ENCODE assay signal across 16 cellular contexts in the genomic region with DNA sequence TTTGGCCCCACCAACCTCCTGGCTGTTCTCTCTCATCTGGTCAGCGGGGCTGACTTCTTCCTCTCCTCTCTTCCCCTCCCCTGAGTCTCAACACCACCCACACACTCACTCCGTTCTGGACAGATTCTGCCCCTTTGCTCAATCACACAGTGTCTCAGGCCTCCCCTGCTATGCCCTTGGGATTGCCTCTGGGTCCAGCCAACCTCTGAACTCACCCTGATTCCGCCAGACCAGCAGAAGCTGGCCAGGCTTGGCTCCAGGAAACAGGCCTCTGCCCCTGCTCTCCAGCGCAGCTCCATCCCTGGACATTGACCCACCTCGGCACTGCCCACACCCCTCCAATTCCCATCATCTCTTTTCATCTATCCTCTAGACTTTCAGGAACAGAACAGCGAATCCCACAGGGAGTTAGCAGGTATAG. TPM values are rescaled to one million over a fixed set of nuclear protein-coding genes. Genes with fewer than 3 reads are reported as not detected.
A peak's percentile ranks its signal among the peaks of the same experiment; 100 is the strongest.
DNase-seq lines count a peak whose midpoint lies in the region; ATAC-seq and TF ChIP-seq lines count a peak whose summit lies in the region.
"Had no signal": no experiment of that assay in that cellular context is flagged by ENCODE, and none has a peak within 500 bp of the region (broad histone marks: within the 10 kb centered on the region; RNA-seq: fewer than 3 reads in every experiment).

No MANE protein-coding gene starts in this region.

- CTCF ChIA-PET in naive thymus-derived CD4-positive, alpha-beta T cell (lab: Charles Lee), result interaction anchor here (1.7 to 1.8 kb wide), 2 partner anchors 10 to 22 kb away, joined by 3 read pairs; a partner anchor contains a TSS

- peak overlapping the region; percentile 73 for H3K27ac Mint-ChIP-seq in activated T-helper 17 cell treated with anti-CD3 and anti-CD28 coated beads, Interleukin-2, amount 50 U/mL, for 72 hours
- H3K27ac Mint-ChIP-seq in glutamatergic neuron (ENCODE audit: unreplicated experiment), result peak overlapping the region; percentile 3
- H3K27ac Mint-ChIP-seq in neural crest cell (ENCODE audit: unreplicated experiment), result peak overlapping the region; percentile 84
- no peak overlapping the region for H3K27ac Mint-ChIP-seq in naive thymus-derived CD4-positive, alpha-beta T cell
- H3K27ac Mint-ChIP-seq: activated naive CD8-positive, alpha-beta T cell treated with anti-CD3 and anti-CD28 coated beads, Interleukin-2, amount 50 U/mL, for 24 hours had no signal

- H3K4me1 Mint-ChIP-seq in activated T-helper 17 cell treated with anti-CD3 and anti-CD28 coated beads, Interleukin-2, amount 50 U/mL, for 72 hours, result peaks cover 16% of the 10 kb centered on the region
- H3K4me1 Mint-ChIP-seq in glutamatergic neuron (ENCODE audit: low read depth, unreplicated experiment) (peaks cover 40% of the 10 kb centered on the region), neural crest cell (peaks cover 30% of the 10 kb centered on the region)
- H3K4me1 Mint-ChIP-seq in naive thymus-derived CD4-positive, alpha-beta T cell, result peaks cover 4 to 40% (median 28%) of the 10 kb centered on the region in 7 donors

- no peak for DNase-seq in glutamatergic neuron
- DNase-seq in neural crest cell (ENCODE audit: low read depth, low spot score), result no peak
- no peak for DNase-seq in thyroid gland
- no peak for DNase-seq in naive thymus-derived CD4-positive, alpha-beta T cell
- DNase-seq in GF-D8 (lab: John Stamatoyannopoulos, UW), result no peak
- DNase-seq in GM10266 (ENCODE audit: extremely low spot score), result no peak
- no peak for DNase-seq in AML-193 (lab: John Stamatoyannopoulos, UW)
- DNase-seq: activated naive CD8-positive, alpha-beta T cell treated with anti-CD3 and anti-CD28 coated beads, Interleukin-2, amount 50 U/mL, for 24 hours; dorsolateral prefrontal cortex; foreskin melanocyte; MM.1S; natural killer cell; NCI-H2171; stimulated activated CD4-positive, alpha-beta T cell treated with anti-CD3 and anti-CD28 coated beads, Interleukin-15, amount 100 ng/mL, for 24 hours had no signal

- H3K27me3 Mint-ChIP-seq in activated T-helper 17 cell treated with anti-CD3 and anti-CD28 coated beads, Interleukin-2, amount 50 U/mL, for 72 hours, result peaks cover 4% of the 10 kb centered on the region
- peaks cover 15% of the 10 kb centered on the region for H3K27me3 Mint-ChIP-seq in glutamatergic neuron (ENCODE audit: unreplicated experiment)
- peaks cover 4% of the 10 kb centered on the region for H3K27me3 Mint-ChIP-seq in neural crest cell (ENCODE audit: low read depth)
- peaks cover 0 to 4% (median 0%) of the 10 kb centered on the region in 5 donors for H3K27me3 Mint-ChIP-seq in naive thymus-derived CD4-positive, alpha-beta T cell
- H3K27me3 Mint-ChIP-seq: activated naive CD8-positive, alpha-beta T cell treated with anti-CD3 and anti-CD28 coated beads, Interleukin-2, amount 50 U/mL, for 24 hours had no signal

- H3K9me3 Mint-ChIP-seq in activated T-helper 17 cell treated with anti-CD3 and anti-CD28 coated beads, Interleukin-2, amount 50 U/mL, for 72 hours, result no peaks in the 10 kb centered on the region
- H3K9me3 Mint-ChIP-seq in glutamatergic neuron (ENCODE audit: unreplicated experiment) (peaks cover 13% of the 10 kb centered on the region), neural crest cell (no peaks in the 10 kb centered on the region)
- peaks cover 0 to 1% (median 0%) of the 10 kb centered on the region in 11 donors for H3K9me3 Mint-ChIP-seq in naive thymus-derived CD4-positive, alpha-beta T cell
- H3K9me3 Mint-ChIP-seq: activated naive CD8-positive, alpha-beta T cell treated with anti-CD3 and anti-CD28 coated beads, Interleukin-2, amount 50 U/mL, for 24 hours; natural killer cell had no signal

- H3K36me3 Mint-ChIP-seq in activated T-helper 17 cell treated with anti-CD3 and anti-CD28 coated beads, Interleukin-2, amount 50 U/mL, for 72 hours (ENCODE audit: low read depth), result peaks cover 5% of the 10 kb centered on the region
- H3K36me3 Mint-ChIP-seq in glutamatergic neuron (ENCODE audit: unreplicated experiment) (peaks cover 7% of the 10 kb centered on the region), neural crest cell (ENCODE audit: low read depth) (peaks cover 3% of the 10 kb centered on the region)
- peaks cover 5 to 19% (median 14%) of the 10 kb centered on the region in 5 donors for H3K36me3 Mint-ChIP-seq in naive thymus-derived CD4-positive, alpha-beta T cell
- H3K36me3 Mint-ChIP-seq: natural killer cell had no signal

- no peak for TF ChIP-seq CTCF in glutamatergic neuron (IDR thresholded peaks at IDR 0.05; ENCODE audit: partially characterized antibody, unreplicated experiment)
- no peak for TF ChIP-seq CTCF in neural crest cell (conservative IDR thresholded peaks at IDR 0.05)
- TF ChIP-seq CTCF in thyroid gland (IDR thresholded peaks at IDR 0.05), result no peak
- no peak for TF ChIP-seq CTCF in GM10266 (IDR thresholded peaks at IDR 0.05; ENCODE audit: control insufficient read depth, insufficient read depth, low read depth, missing control alignments)

- no peaks in the 10 kb centered on the region for H3K27me3 ChIP-seq in thyroid gland
- H3K27me3 ChIP-seq in naive thymus-derived CD4-positive, alpha-beta T cell (ENCODE audit: control insufficient read depth in 2 of 2, insufficient read depth in 2 of 2, low read length in 2 of 2), result no peaks in the 10 kb centered on the region
- H3K27me3 ChIP-seq: dorsolateral prefrontal cortex had no signal

- WGBS in thyroid gland, 2 donors, result 85% methylated on average over 6 of the region's 6 CpGs

- TF ChIP-seq POLR2A in thyroid gland (IDR thresholded peaks at IDR 0.05), result no peak

- intact Hi-C loops in thyroid gland (cut with DNase I), result no loop called here
- intact Hi-C loops in naive thymus-derived CD4-positive, alpha-beta T cell (cut with micrococcal nuclease), result no loop called here

- peak overlapping the region in 2 of 3 donors; percentile 33 to 87 for H3K27ac ChIP-seq in thyroid gland
- no peak overlapping the region for H3K27ac ChIP-seq in naive thymus-derived CD4-positive, alpha-beta T cell (ENCODE audit: low read depth, low read length)

- H3K4me3 Mint-ChIP-seq in activated T-helper 17 cell treated with anti-CD3 and anti-CD28 coated beads, Interleukin-2, amount 50 U/mL, for 72 hours, result no peak overlapping the region
- H3K4me3 Mint-ChIP-seq in glutamatergic neuron (ENCODE audit: unreplicated experiment), result peak overlapping the region; percentile 9
- H3K4me3 Mint-ChIP-seq in neural crest cell, result no peak overlapping the region
- peak overlapping the region in 1 of 10 donors; percentile 0 for H3K4me3 Mint-ChIP-seq in naive thymus-derived CD4-positive, alpha-beta T cell
- H3K4me3 Mint-ChIP-seq: activated naive CD8-positive, alpha-beta T cell treated with anti-CD3 and anti-CD28 coated beads, Interleukin-2, amount 50 U/mL, for 24 hours; natural killer cell had no signal

- no peak for ATAC-seq in activated T-helper 17 cell treated with anti-CD3 and anti-CD28 coated beads, Interleukin-2, amount 50 U/mL, for 72 hours (replicated peaks)
- ATAC-seq in naive thymus-derived CD4-positive, alpha-beta T cell, result no peak
- ATAC-seq: activated naive CD8-positive, alpha-beta T cell treated with anti-CD3 and anti-CD28 coated beads, Interleukin-2, amount 50 U/mL, for 24 hours; HCT116; natural killer cell had no signal

- peaks cover 38 to 63% of the 10 kb centered on the region in 2 donors for H3K4me1 ChIP-seq in thyroid gland
- H3K4me1 ChIP-seq in naive thymus-derived CD4-positive, alpha-beta T cell (ENCODE audit: control insufficient read depth in 2 of 2, insufficient read depth in 2 of 2, low read length in 2 of 2), result no peaks in the 10 kb centered on the region

- no peak overlapping the region for H3K4me3 ChIP-seq in thyroid gland (replicated peaks in 1 of 3)
- no peak overlapping the region for H3K4me3 ChIP-seq in naive thymus-derived CD4-positive, alpha-beta T cell (ENCODE audit: low read length)
- H3K4me3 ChIP-seq: dorsolateral prefrontal cortex had no signal

- POLR2A ChIA-PET in naive thymus-derived CD4-positive, alpha-beta T cell (lab: Charles Lee), result no interaction called here

- H3K36me3 ChIP-seq in thyroid gland, result no peaks in the 10 kb centered on the region
- no peaks in the 10 kb centered on the region for H3K36me3 ChIP-seq in naive thymus-derived CD4-positive, alpha-beta T cell (ENCODE audit: control insufficient read depth in 2 of 3, insufficient read depth in 3 of 3, low read length in 3 of 3)

- no peaks in the 10 kb centered on the region for H3K9me3 ChIP-seq in thyroid gland
- no peaks in the 10 kb centered on the region for H3K9me3 ChIP-seq in naive thymus-derived CD4-positive, alpha-beta T cell (ENCODE audit: control insufficient read depth in 2 of 3, low read length in 3 of 3)

RNA-seq across cellular contexts. Expression of a gene that starts 22.1 kb away (rescaled TPM):
- 10 to 100 TPM; 13.3 to 22.3 TPM for total RNA-seq in activated T-helper 17 cell treated with anti-CD3 and anti-CD28 coated beads, Interleukin-2, amount 50 U/mL, for 72 hours
- total RNA-seq in glutamatergic neuron (ENCODE audit: unreplicated experiment) (131 TPM), neural crest cell (50.1 and 54.8 TPM in 2 replicates), thyroid gland (10 to 100 TPM; 25.5 to 91.4 (median 47.8) TPM)
- total RNA-seq in naive thymus-derived CD4-positive, alpha-beta T cell, result 10 to 100 TPM; 18.4 to 38.8 (median 21.3) TPM
- 1 to 10 TPM in 1 of 2 donors, under 1 TPM in 1; 0.90 to 2.0 TPM for polyA plus RNA-seq in naive thymus-derived CD4-positive, alpha-beta T cell

RNA-seq across cellular contexts. Expression of a gene that starts 53.2 kb away (rescaled TPM):
- 1 to 10 TPM in 1 of 2 donors, not detected in 1; 1.2 TPM for total RNA-seq in activated T-helper 17 cell treated with anti-CD3 and anti-CD28 coated beads, Interleukin-2, amount 50 U/mL, for 72 hours
- total RNA-seq in glutamatergic neuron (ENCODE audit: unreplicated experiment), result not detected
- total RNA-seq in neural crest cell, result not detected in 2 replicates
- 1 to 10 TPM; 4.6 to 7.1 (median 6.4) TPM for total RNA-seq in thyroid gland
- total RNA-seq in naive thymus-derived CD4-positive, alpha-beta T cell, result 100 to 1,000 TPM in 1 of 5 experiments, 10 to 100 TPM in 1, 1 to 10 TPM in 2, under 1 TPM in 1; 0.15 to 246 (median 1.9) TPM
- under 1 TPM; 0.70 to 0.72 TPM for polyA plus RNA-seq in naive thymus-derived CD4-positive, alpha-beta T cell

Comparison
In these comparisons a context has a peak if more than half of its experiments do, and no peak if none do; other contexts are left out.
1. H3K27ac Mint-ChIP-seq: peak in activated T-helper 17 cell treated with anti-CD3 and anti-CD28 coated beads, Interleukin-2, amount 50 U/mL, for 72 hours (single experiment), glutamatergic neuron (single experiment) and neural crest cell (single experiment); none in naive thymus-derived CD4-positive, alpha-beta T cell (0 of 9).